ENCODE assay signal across 1 cellular context in the genomic region with DNA sequence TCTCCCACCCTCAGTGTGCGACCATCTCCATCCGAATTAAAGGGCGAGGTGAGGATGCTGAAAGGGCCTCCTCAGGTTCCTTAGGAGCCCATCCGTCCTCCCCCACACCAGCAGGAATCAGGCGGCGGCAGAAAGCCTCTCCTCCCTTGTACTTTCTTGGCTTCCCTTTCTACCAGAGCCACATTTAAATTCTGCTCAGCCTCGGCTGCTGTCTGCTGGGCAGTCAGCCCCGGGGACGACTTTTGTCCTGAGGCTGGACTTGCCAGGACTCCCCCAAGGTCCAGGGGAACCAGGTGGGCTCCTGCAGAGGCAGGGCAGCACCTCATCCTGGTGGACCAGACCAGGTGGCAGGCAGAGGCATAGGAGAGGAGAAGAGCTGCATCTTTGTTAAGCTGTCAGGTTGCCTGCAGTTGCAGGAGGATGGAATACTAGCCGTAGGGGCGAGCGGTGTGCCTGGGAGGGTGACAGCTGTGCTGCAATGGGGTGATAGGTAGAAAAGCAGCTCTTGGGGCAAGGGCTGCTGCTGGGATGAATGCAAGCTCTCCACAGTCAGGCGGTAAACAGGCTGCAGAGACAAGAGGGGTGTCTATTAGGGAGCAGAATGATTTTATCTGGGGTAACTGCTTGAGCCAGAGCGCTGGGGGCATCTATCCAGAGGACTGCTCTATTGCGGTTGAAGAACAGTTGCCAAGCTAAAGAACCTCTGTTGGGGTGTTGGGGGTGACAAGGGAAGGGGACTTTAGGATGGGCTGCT.
TF ChIP-seq lines count a peak whose summit lies in the region.

No MANE protein-coding gene starts in this region.

TF ChIP-seq in neural cell, 6 proteins besides CTCF, POLR2A, EP300 and RAD21:
- TF ChIP-seq REST (IDR thresholded peaks at IDR 0.05; ENCODE audit: borderline replicate concordance) (no peak), POLR2AphosphoS5 (IDR thresholded peaks at IDR 0.05) (no peak), EZH2 (IDR thresholded peaks at IDR 0.05; ENCODE audit: borderline replicate concordance, insufficient read depth, low read length, poor library complexity, severe bottlenecking) (no peak), SMC3 (conservative IDR thresholded peaks at IDR 0.05; ENCODE audit: poor library complexity) (no peak), TAF1 (IDR thresholded peaks at IDR 0.05; ENCODE audit: low read depth) (no peak), MXI1 (conservative IDR thresholded peaks at IDR 0.05; ENCODE audit: poor library complexity, severe bottlenecking) (no peak)
